Comparison of ENCODE assay signal across 11 cellular contexts in genomic region chr1:212586429-212587303, GRCh38. TPM values are rescaled to one million over a fixed set of nuclear protein-coding genes. Genes with fewer than 3 reads are reported as not detected.
DNase-seq lines count a peak whose midpoint lies in the region; ATAC-seq, FAIRE-seq and TF ChIP-seq lines count a peak whose summit lies in the region.
"Had no signal": no experiment of that assay in that cellular context is flagged by ENCODE, and none has a peak within 500 bp of the region (broad histone marks: within the 10 kb centered on the region; RNA-seq: fewer than 3 reads in every experiment).

No MANE protein-coding gene starts in this region.

- no peak for FAIRE-seq in kidney (lab: Jason Lieb, UNC)
- FAIRE-seq: TTC549 had no signal

- no peaks in the 10 kb centered on the region for H3K4me1 ChIP-seq in kidney (ENCODE audit: control insufficient read depth in 1 of 2, insufficient read depth in 1 of 2, low read depth in 1 of 2, low read length in 2 of 2)

- intact Hi-C loops in kidney (cut with DNase I): no loop called here

- H3K36me3 ChIP-seq in GM06990 (ENCODE audit: control insufficient read depth, insufficient read depth, low read length): no peaks in the 10 kb centered on the region
- no peaks in the 10 kb centered on the region for H3K36me3 ChIP-seq in kidney (ENCODE audit: control insufficient read depth in 1 of 2, insufficient read depth in 2 of 2, low read length in 2 of 2)

- H3K4me3 ChIP-seq in GM06990 (replicated peaks; ENCODE audit: low read depth, low read length): no peak overlapping the region
- no peak overlapping the region for H3K4me3 ChIP-seq in kidney (ENCODE audit: low read length in 2 of 2)

- no peaks in the 10 kb centered on the region for H3K27me3 ChIP-seq in GM06990 (replicated peaks; ENCODE audit: control insufficient read depth, insufficient read depth, low read length)

- no peaks in the 10 kb centered on the region for H3K9me3 ChIP-seq in kidney (ENCODE audit: control insufficient read depth in 1 of 2, low read length in 2 of 2)

- no peak overlapping the region for H3K9ac ChIP-seq in kidney (ENCODE audit: low read length in 2 of 2)

- DNase-seq in GM06990 (ENCODE audit: extremely low read depth, insufficient read length) (peak; percentile 68), midbrain (lab: John Stamatoyannopoulos, UW) (no peak), kidney (no peak)
- DNase-seq in activated naive CD4-positive, alpha-beta T cell treated with Interleukin-2 at 50 U/mL for 16 hours: no peak
- DNase-seq: hypothalamus; stimulated activated naive CD8-positive, alpha-beta T cell treated with anti-CD3 and anti-CD28 coated beads, Interleukin-15, amount 100 ng/mL, for 72 hours had no signal

- no peak overlapping the region for H3K27ac ChIP-seq in kidney (ENCODE audit: low read depth in 2 of 2, low read length in 2 of 2)

- TF ChIP-seq CTCF in GM06990 (IDR thresholded peaks at IDR 0.05; ENCODE audit: insufficient read depth, low read length, poor library complexity, severe bottlenecking) (no peak), kidney (IDR thresholded peaks at IDR 0.05; ENCODE audit: borderline replicate concordance, extremely low read depth, insufficient read depth) (no peak)

- ATAC-seq in GM19324 (IDR thresholded peaks at IDR 0.05; ENCODE audit: low FRiP score, unreplicated experiment) (peak; percentile 87), HG02759 (IDR thresholded peaks at IDR 0.05; ENCODE audit: unreplicated experiment) (peak; percentile 96), HG03521 (IDR thresholded peaks at IDR 0.05; ENCODE audit: unreplicated experiment) (peak; percentile 95), GM18519 (IDR thresholded peaks at IDR 0.05; ENCODE audit: low FRiP score, unreplicated experiment) (no peak)
- ATAC-seq: stimulated activated naive CD8-positive, alpha-beta T cell treated with anti-CD3 and anti-CD28 coated beads, Interleukin-15, amount 100 ng/mL, for 72 hours had no signal

RNA-seq across cellular contexts. Expression of gene ATF3, which starts 21.9 kb away (rescaled TPM):
- total RNA-seq in kidney: 12.8 TPM
- 14.6 TPM for polyA plus RNA-seq in kidney (ENCODE audit: insufficient read depth, low read depth, low replicate concordance)
